Comparison of ENCODE assay signal across 27 cellular contexts in genomic region chr2:179243046-179243445, GRCh38.
"Had no signal": no experiment of that assay in that cellular context is flagged by ENCODE, and none has a peak within 500 bp of the region (broad histone marks: within the 10 kb centered on the region; RNA-seq: fewer than 3 reads in every experiment).

No MANE protein-coding gene starts in this region.

- FAIRE-seq: islet of Langerhans had no signal

- H3K27me3 Mint-ChIP-seq: progenitor cell of endocrine pancreas; stimulated activated naive CD8-positive, alpha-beta T cell treated with anti-CD3 and anti-CD28 coated beads, Interleukin-15, amount 100 ng/mL, for 72 hours; type B pancreatic cell had no signal

- H3K9me3 ChIP-seq: esophagus muscularis mucosa, gastroesophageal sphincter, left lung, mucosa of descending colon, thyroid gland had no signal

- H3K27me3 ChIP-seq: esophagus muscularis mucosa, foreskin keratinocyte, gastroesophageal sphincter, heart left ventricle, hepatocyte, left lung, neural progenitor cell, thyroid gland had no signal

- H3K36me3 ChIP-seq: esophagus muscularis mucosa, gastroesophageal sphincter, heart left ventricle, left lung, neural progenitor cell, thyroid gland had no signal

- DNase-seq: cortex of kidney; heart left ventricle; left cardiac atrium; left lung; mesenchymal stem cell; mucosa of descending colon; naive thymus-derived CD4-positive, alpha-beta T cell; stimulated activated CD4-positive, alpha-beta T cell treated with anti-CD3 and anti-CD28 coated beads, Interleukin-12 subunit alpha, Interleukin-12 subunit beta, amount 100 ng/mL, for 4 hours; stimulated activated CD4-positive, alpha-beta T cell treated with anti-CD3 and anti-CD28 coated beads, Interleukin-1b, Interleukin-23, amount 100 ng/mL, for 48 hours; stimulated activated CD4-positive, alpha-beta T cell treated with anti-CD3 and anti-CD28 coated beads, Interleukin-4, amount 100 ng/mL, for 1 hour; stimulated activated CD8-positive, alpha-beta memory T cell treated with anti-CD3 and anti-CD28 coated beads, Interleukin-4, amount 100 ng/mL, for 48 hours; stimulated activated naive CD4-positive, alpha-beta T cell; stimulated activated naive CD8-positive, alpha-beta T cell treated with anti-CD3 and anti-CD28 coated beads, Interleukin-15, amount 100 ng/mL, for 72 hours; thyroid gland had no signal

- H3K4me3 ChIP-seq: esophagus muscularis mucosa, gastroesophageal sphincter, heart left ventricle, hepatocyte, left lung, mucosa of descending colon, neural progenitor cell, smooth muscle cell, thyroid gland had no signal

- H3K27ac Mint-ChIP-seq: mesothelial cell of epicardium; naive thymus-derived CD4-positive, alpha-beta T cell; nephron; neural progenitor cell; progenitor cell of endocrine pancreas; stimulated activated naive CD8-positive, alpha-beta T cell treated with anti-CD3 and anti-CD28 coated beads, Interleukin-15, amount 100 ng/mL, for 72 hours had no signal

- H3K27ac ChIP-seq: esophagus muscularis mucosa, foreskin keratinocyte, gastroesophageal sphincter, heart left ventricle, hepatocyte, left lung, neural progenitor cell, parathyroid adenoma, thyroid gland had no signal

- H3K4me3 Mint-ChIP-seq: mesothelial cell of epicardium; naive thymus-derived CD4-positive, alpha-beta T cell; nephron; neural progenitor cell; stimulated activated naive CD8-positive, alpha-beta T cell treated with anti-CD3 and anti-CD28 coated beads, Interleukin-15, amount 100 ng/mL, for 72 hours had no signal

- ATAC-seq: foreskin keratinocyte; gastroesophageal sphincter; heart left ventricle; left cardiac atrium; left lung; mucosa of descending colon; naive thymus-derived CD4-positive, alpha-beta T cell; sciatic nerve; stimulated activated naive CD8-positive, alpha-beta T cell treated with anti-CD3 and anti-CD28 coated beads, Interleukin-15, amount 100 ng/mL, for 72 hours had no signal
